In the genomic region with DNA sequence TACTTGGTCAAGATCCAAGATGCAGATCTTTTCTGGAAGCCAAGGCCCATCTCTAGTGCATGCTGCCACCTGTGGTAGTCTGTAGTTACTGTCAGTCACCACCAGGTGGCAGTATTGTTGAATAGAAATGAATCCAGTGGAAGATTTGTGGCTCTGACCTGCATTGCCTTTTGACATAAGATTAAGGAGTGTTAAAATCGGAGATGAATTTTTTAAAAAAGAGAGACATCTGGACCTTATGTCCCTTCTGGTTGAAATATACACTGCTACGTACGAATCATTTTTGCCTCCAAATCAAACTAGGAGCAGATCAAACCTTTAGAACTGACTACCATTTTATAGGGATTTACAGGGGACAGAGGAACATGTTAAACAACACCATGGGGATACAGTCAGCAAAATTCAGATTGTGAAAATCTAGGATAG, we compare ENCODE assay signal across 8 cellular contexts. TPM values are rescaled to one million over a fixed set of nuclear protein-coding genes. Genes with fewer than 3 reads are reported as not detected.
DNase-seq lines count a peak whose midpoint lies in the region; ATAC-seq and TF ChIP-seq lines count a peak whose summit lies in the region.

No MANE protein-coding gene starts in this region.

- H3K4me1 ChIP-seq in adipocyte (ENCODE audit: control insufficient read depth, insufficient read depth, low read length) (no peaks in the 10 kb centered on the region), right cardiac atrium (ENCODE audit: control insufficient read depth, insufficient read depth, low read length) (no peaks in the 10 kb centered on the region), spleen (peaks cover 3 to 54% (median 12%) of the 10 kb centered on the region in 6 donors)

- no peak overlapping the region for H3K9ac ChIP-seq in adipocyte (ENCODE audit: low read length)

- peaks cover 2% of the 10 kb centered on the region for H3K9me3 ChIP-seq in T-helper 17 cell (ENCODE audit: control insufficient read depth, low read length, poor library complexity, severe bottlenecking)
- peaks cover 4% of the 10 kb centered on the region for H3K9me3 ChIP-seq in adipocyte (ENCODE audit: control insufficient read depth, low read length)
- no peaks in the 10 kb centered on the region for H3K9me3 ChIP-seq in right cardiac atrium (ENCODE audit: control insufficient read depth, low read length)
- H3K9me3 ChIP-seq in spleen = peaks cover 0 to 11% (median 8%) of the 10 kb centered on the region in 8 donors

- H3K27ac ChIP-seq in right cardiac atrium (ENCODE audit: low read length) (no peak overlapping the region), spleen (peak overlapping the region in 3 of 8 donors; percentile 8 to 40 (median 28))

- H3K36me3 Mint-ChIP-seq in T-helper 17 cell (ENCODE audit: low read depth) = no peaks in the 10 kb centered on the region

- intact Hi-C loops in right cardiac atrium (cut with DNase I) (loop anchor here (5.0 to 10.0 kb wide), 3 partner anchors 155 to 167 kb away; no protein-coding TSS in a partner anchor), spleen (cut with DNase I; ENCODE audit: low total_unique reads) (loop anchor here (5.0 kb wide), 1 partner anchor 157 kb away; no protein-coding TSS in a partner anchor)

- H3K27me3 ChIP-seq in adipocyte (replicated peaks; ENCODE audit: control insufficient read depth, insufficient read depth, low read length) (no peaks in the 10 kb centered on the region), right cardiac atrium (ENCODE audit: control insufficient read depth, insufficient read depth) (no peaks in the 10 kb centered on the region), spleen (replicated peaks in 1 of 7) (no peaks in the 10 kb centered on the region)

- in situ Hi-C loops in Caki2 (cut with HindIII; ENCODE audit: low pct_unique_long_range_greater_than_20kb, low sequenced_read_pairs) = no loop called here

- H3K4me3 Mint-ChIP-seq in T-helper 17 cell = peak overlapping the region; percentile 5

- peaks cover 7% of the 10 kb centered on the region for H3K4me1 Mint-ChIP-seq in T-helper 17 cell

- peak; percentile 85 to 97 (median 94) for TF ChIP-seq CTCF in spleen (IDR thresholded peaks at IDR 0.05 in 8 of 11, conservative IDR thresholded peaks at IDR 0.05 in 3 of 11)

- peak; percentile 61 for DNase-seq in Caki2 (ENCODE audit: low read depth)
- peak; percentile 59 for DNase-seq in NCI-H1694 (lab: John Stamatoyannopoulos, UW)
- DNase-seq in T-helper 17 cell = peak; percentile 24 to 64 (median 41)
- peak; percentile 85 for DNase-seq in adipocyte (ENCODE audit: low read depth)
- peak in 2 of 3 donors; percentile 23 to 62 for DNase-seq in right cardiac atrium
- DNase-seq in spleen = no peak

- ATAC-seq in GM21825 (IDR thresholded peaks at IDR 0.05; ENCODE audit: unreplicated experiment) = peak; percentile 74
- ATAC-seq in T-helper 17 cell = peak; percentile 93
- peak; percentile 55 to 68 for ATAC-seq in right cardiac atrium
- ATAC-seq in HG02852 (IDR thresholded peaks at IDR 0.05; ENCODE audit: unreplicated experiment) = no peak

- H3K27me3 Mint-ChIP-seq in T-helper 17 cell = no peaks in the 10 kb centered on the region

- no peak for TF ChIP-seq POLR2A in spleen (IDR thresholded peaks at IDR 0.05)

- H3K4me3 ChIP-seq in adipocyte (ENCODE audit: low read length) (no peak overlapping the region), right cardiac atrium (ENCODE audit: low read length) (no peak overlapping the region), spleen (no peak overlapping the region)

- H3K27ac Mint-ChIP-seq in T-helper 17 cell = peak overlapping the region; percentile 67

- H3K36me3 ChIP-seq in adipocyte (ENCODE audit: control insufficient read depth, insufficient read depth, low read length, severe bottlenecking) (no peaks in the 10 kb centered on the region), spleen (peaks cover 0 to 12% (median 2%) of the 10 kb centered on the region in 6 donors)

- 85% methylated on average over 3 of the region's 3 CpGs for WGBS in right cardiac atrium
- 72 to 84% (median 79%) methylated on average over 3 of the region's 3 CpGs for WGBS in spleen, 5 donors

RNA-seq across cellular contexts. Expression of a gene that starts 46.9 kb away (rescaled TPM):
- total RNA-seq in Caki2 (2014; rRNA removed; shearing (Covaris generic); ENCODE audit: low replicate concordance) = 0.24 TPM in 1 of 2 replicates, not detected in the other
- total RNA-seq in T-helper 17 cell (100 to 1,000 TPM; 439 to 459 TPM), right cardiac atrium (1 to 10 TPM in 1 of 4 donors, under 1 TPM in 3; 0.29 to 1.0 (median 0.47) TPM), spleen (100 to 1,000 TPM in 1 of 7 donors, 10 to 100 TPM in 6; 51.4 to 100 (median 72.0) TPM)
- polyA plus RNA-seq in right cardiac atrium (0.07 TPM), spleen (100 to 1,000 TPM in 1 of 3 donors, 10 to 100 TPM in 2; 70.3 to 112 (median 76.6) TPM)

Comparison
In these comparisons a context has a peak if more than half of its experiments do, and no peak if none do; other contexts are left out.
1. RNA of a gene that starts 46.9 kb away (total RNA-seq): 439 to 459 TPM in T-helper 17 cell and 51.4 to 100 TPM in spleen; 0.29 to 1.0 TPM in right cardiac atrium and 0.24 TPM in Caki2; every median in the first group is over 10 times any median in the second.